1 cellular context compared by ENCODE assay signal in the genomic region with DNA sequence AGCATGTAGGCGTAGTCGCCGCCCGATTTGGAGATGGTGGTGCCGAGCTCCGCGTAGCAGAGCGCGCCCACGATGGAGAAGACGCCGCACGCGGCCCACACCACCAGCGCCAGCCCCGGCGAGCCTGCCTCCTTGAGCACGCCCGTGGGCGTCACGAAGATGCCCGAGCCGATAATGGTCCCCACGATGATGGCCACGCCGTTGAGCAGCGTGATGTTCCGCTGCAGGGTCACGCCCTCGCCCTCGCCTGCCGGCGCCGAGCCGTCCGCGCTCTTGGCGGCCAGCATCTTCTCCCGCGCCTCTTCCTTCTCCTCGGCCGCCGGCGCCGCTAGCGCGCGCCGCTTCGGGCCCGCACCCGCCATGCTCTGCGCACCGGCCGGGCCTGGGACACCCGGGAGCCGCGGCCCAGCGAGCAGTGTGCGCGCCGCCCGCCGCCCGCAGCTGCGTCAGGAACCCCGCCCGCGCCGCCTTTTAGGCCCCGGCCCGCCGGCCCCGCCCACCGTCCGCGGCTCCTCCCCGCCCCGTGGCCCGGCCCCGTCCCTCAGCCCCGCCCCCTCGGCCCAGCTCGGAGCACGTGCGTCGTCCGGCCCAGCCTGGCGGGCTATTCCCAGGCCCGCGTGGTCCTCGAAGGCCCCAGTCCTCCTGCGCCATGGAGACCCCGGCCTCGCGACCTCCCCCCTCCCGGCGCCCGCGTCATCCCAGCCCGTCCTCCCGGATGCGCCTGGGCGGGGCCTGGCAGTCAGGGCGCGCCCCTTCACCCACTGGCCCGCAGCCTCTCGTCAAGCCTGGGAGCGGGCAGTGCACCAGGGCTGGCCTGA.
A peak's percentile ranks its signal among the peaks of the same experiment; 100 is the strongest.
TF ChIP-seq lines count a peak whose summit lies in the region.

A gene (minus strand): TSS at position 447 of the 818 bp plus-strand sequence. CDS start 85 bp downstream, at position 362.

TF ChIP-seq in H1, 55 proteins besides CTCF, POLR2A, EP300 and RAD21 (continued from another document):
- TF ChIP-seq TAF1 (IDR thresholded peaks at IDR 0.05; ENCODE audit: low read depth, low read length) (peak; percentile 84), TAF7 (optimal IDR thresholded peaks at IDR 0.05; ENCODE audit: borderline replicate concordance, low read depth, low read length) (peak; percentile 55), CREB1 (IDR thresholded peaks at IDR 0.05) (peak; percentile 76), TBP (IDR thresholded peaks at IDR 0.05; ENCODE audit: low read depth, low read length) (peak; percentile 82; the same call in 1 of the 2 replicates), POLR2AphosphoS5 (IDR thresholded peaks at IDR 0.05; ENCODE audit: low read depth, low read length) (peak; percentile 74; the same call in 1 of the 2 replicates), PHF8 (conservative IDR thresholded peaks at IDR 0.05; ENCODE audit: low read depth, low read length) (peak; percentile 81), KDM4A (IDR thresholded peaks at IDR 0.05; ENCODE audit: low read depth, low read length, severe bottlenecking) (peak; percentile 42), SUZ12 (IDR thresholded peaks at IDR 0.05; ENCODE audit: low read length) (0 out of 2 replicates have a peak, but pooled peaks have one; percentile 31)
- TF ChIP-seq, protein P1, sequence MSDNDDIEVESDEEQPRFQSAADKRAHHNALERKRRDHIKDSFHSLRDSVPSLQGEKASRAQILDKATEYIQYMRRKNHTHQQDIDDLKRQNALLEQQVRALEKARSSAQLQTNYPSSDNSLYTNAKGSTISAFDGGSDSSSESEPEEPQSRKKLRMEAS (IDR thresholded peaks at IDR 0.05) = peak; percentile 99
